Comparison of ENCODE assay signal across 15 cellular contexts in the genomic region with DNA sequence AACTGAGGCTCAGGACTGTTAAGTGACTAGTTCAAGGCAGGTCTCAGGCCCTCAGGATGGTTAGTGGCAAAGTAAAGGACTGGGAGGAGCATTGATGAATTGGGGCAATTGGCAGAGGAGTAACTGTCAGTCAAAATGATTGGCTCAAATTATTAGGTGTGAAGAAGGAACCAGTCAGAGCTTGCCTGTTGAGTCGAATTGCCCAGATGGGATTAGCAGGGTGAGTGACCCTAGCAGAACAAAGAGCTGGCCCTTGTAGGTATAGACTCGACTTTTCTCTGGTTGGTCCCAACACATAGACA. TPM values are rescaled to one million over a fixed set of nuclear protein-coding genes. Genes with fewer than 3 reads are reported as not detected.
DNase-seq lines count a peak whose midpoint lies in the region; ATAC-seq, FAIRE-seq and TF ChIP-seq lines count a peak whose summit lies in the region.
"Had no signal": no experiment of that assay in that cellular context is flagged by ENCODE, and none has a peak within 500 bp of the region (broad histone marks: within the 10 kb centered on the region; RNA-seq: fewer than 3 reads in every experiment).

No MANE protein-coding gene starts in this region.

- peaks cover 11% of the 10 kb centered on the region; the same call in 1 of the 2 replicates for H3F3A ChIP-seq in GM23338 (replicated peaks; ENCODE audit: low read depth)

- no peak overlapping the region for H3K4ac ChIP-seq in H1 (replicated peaks; ENCODE audit: insufficient read length, low read depth, low read length)

- no peak overlapping the region for H3K14ac ChIP-seq in H1 (ENCODE audit: insufficient read length)

- TF ChIP-seq RAD21 in H1 (IDR thresholded peaks at IDR 0.05 in 1 of 2, conservative IDR thresholded peaks at IDR 0.05 in 1 of 2; ENCODE audit: low read depth in 2 of 2, low read length in 2 of 2), result no peak

- H3K79me2 ChIP-seq in GM23338 (replicated peaks; ENCODE audit: insufficient read depth) (peaks cover 32% of the 10 kb centered on the region), H1 (ENCODE audit: control insufficient read depth in 1 of 2, insufficient read depth in 2 of 2, low read length in 2 of 2) (peaks cover 18 to 30% of the 10 kb centered on the region in 2 experiments)

- DNase-seq in GM23338 (ENCODE audit: low spot score) (no peak), RWPE2 (ENCODE audit: low spot score) (no peak), H1 (ENCODE audit: low read depth in 1 of 2, low spot score in 2 of 2) (no peak), inferior parietal cortex (ENCODE audit: extremely low spot score) (no peak)
- DNase-seq in stimulated activated CD4-positive, alpha-beta T cell treated with anti-CD3 and anti-CD28 coated beads, Interleukin-4, amount 100 ng/mL, for 24 hours, result no peak
- DNase-seq: activated CD4-positive, CD25-positive, alpha-beta regulatory T cell; esophagus squamous epithelium; Kasumi-1; tibial artery had no signal

- H3K4me1 Mint-ChIP-seq in GM23338 (peaks cover 34% of the 10 kb centered on the region), nephron (peaks cover 24% of the 10 kb centered on the region)

- peak overlapping the region; percentile 100 for H3K27ac ChIP-seq in GM23338 (ENCODE audit: low read depth)
- H3K27ac ChIP-seq in RWPE2 (ENCODE audit: poor library complexity, severe bottlenecking), result peak overlapping the region; percentile 11
- no peak overlapping the region for H3K27ac ChIP-seq in H1 (ENCODE audit: low read depth, low read length)
- H3K27ac ChIP-seq: HL-60 had no signal

- TF ChIP-seq CTCF in GM23338 (conservative IDR thresholded peaks at IDR 0.05; ENCODE audit: low read depth in 2 of 2), result no peak
- no peak for TF ChIP-seq CTCF in RWPE2 (IDR thresholded peaks at IDR 0.05; ENCODE audit: poor library complexity, severe bottlenecking)
- no peak for TF ChIP-seq CTCF in H1 (IDR thresholded peaks at IDR 0.05; ENCODE audit: control extremely low read depth in 1 of 3, insufficient read depth in 1 of 3, low read depth in 1 of 3, low read length in 3 of 3)
- TF ChIP-seq CTCF in nephron (IDR thresholded peaks at IDR 0.05; ENCODE audit: unreplicated experiment in 3 of 3), result no peak

- no peak overlapping the region for H3K56ac ChIP-seq in H1 (replicated peaks; ENCODE audit: insufficient read length, low read depth, low read length)

- no peak for TF ChIP-seq POLR2A in H1 (IDR thresholded peaks at IDR 0.05; ENCODE audit: control extremely low read depth in 1 of 2, low read depth in 2 of 2, low read length in 2 of 2)

- H2BK120ac ChIP-seq in H1 (replicated peaks; ENCODE audit: low read depth, low read length), result no peak overlapping the region

- H4K20me1 ChIP-seq in GM23338 (replicated peaks; ENCODE audit: insufficient read depth), result peaks cover 10% of the 10 kb centered on the region
- peaks cover 0 to 2% of the 10 kb centered on the region in 2 experiments for H4K20me1 ChIP-seq in H1 (replicated peaks in 1 of 2; ENCODE audit: control insufficient read depth in 1 of 2, insufficient read depth in 2 of 2, low read length in 2 of 2)

- CTCF ChIA-PET in H1 (lab: Charles Lee; ENCODE audit: partially characterized antibody), result interaction anchor here (1.2 to 8.1 kb wide), 3 partner anchors 18 to 167 kb away, joined by 3 to 77 read pairs (median 3); no protein-coding TSS in a partner anchor

- no peak overlapping the region for H4K8ac ChIP-seq in H1 (ENCODE audit: extremely low read depth, insufficient read depth, low read length)

- no peak overlapping the region; the same call in 1 of the 2 replicates for H2BK20ac ChIP-seq in H1 (ENCODE audit: low read length)

- H3K9ac ChIP-seq in H1 (replicated peaks in 1 of 4; ENCODE audit: extremely low read depth in 1 of 4, low read depth in 3 of 4, low read length in 3 of 4), result no peak overlapping the region; a peak in 1 of 7 replicates

- H3K18ac ChIP-seq in H1 (ENCODE audit: extremely low read depth, low read length), result peak overlapping the region; percentile 60

- TF ChIP-seq EP300 in H1 (IDR thresholded peaks at IDR 0.05; ENCODE audit: borderline replicate concordance in 1 of 2, low read depth in 2 of 2, low read length in 2 of 2), result no peak

- peaks cover 11% of the 10 kb centered on the region for H3K36me3 ChIP-seq in GM23338 (ENCODE audit: insufficient read depth)
- H3K36me3 ChIP-seq in RWPE2 (ENCODE audit: low read depth), result peaks cover 11% of the 10 kb centered on the region
- peaks cover 3 to 12% (median 10%) of the 10 kb centered on the region in 4 experiments for H3K36me3 ChIP-seq in H1 (ENCODE audit: control insufficient read depth in 2 of 4, insufficient read depth in 4 of 4, low read length in 3 of 4)

- WGBS in H1 (ENCODE audit: extremely low coverage in 1 of 2, insufficient coverage in 1 of 2, insufficient read length in 1 of 2, insufficient replicate concordance in 2 of 2, low coverage in 1 of 2, low lambda C conversion rate in 2 of 2, missing lambda C conversion rate in 1 of 2), 2 experiments, result 65% methylated on average over 2 of the region's 2 CpGs; no CpG with 5 or more reads in 1 of the 2 experiments

- peaks cover 2% of the 10 kb centered on the region; the same call in 1 of the 2 replicates for H3K79me1 ChIP-seq in H1 (ENCODE audit: low read depth, low read length)

- ATAC-seq in GM23338 (no peak), RWPE2 (ENCODE audit: low read depth) (no peak), GM18511 (IDR thresholded peaks at IDR 0.05; ENCODE audit: unreplicated experiment) (no peak), GM21529 (IDR thresholded peaks at IDR 0.05; ENCODE audit: unreplicated experiment) (no peak)

- H3K4me3 ChIP-seq in GM23338 (peak overlapping the region; percentile 88; the same call in 1 of the 2 replicates), RWPE2 (ENCODE audit: severe bottlenecking) (no peak overlapping the region), H1 (ENCODE audit: extremely low read depth in 1 of 4, insufficient read depth in 2 of 4, low read depth in 3 of 4, low read length in 4 of 4) (peak overlapping the region in 1 of 4 experiments; percentile 94; a peak in 2 of 8 replicates)
- H3K4me3 ChIP-seq: esophagus squamous epithelium, tibial artery had no signal

- H3K36me3 Mint-ChIP-seq in GM23338 (ENCODE audit: low read depth) (peaks cover 20% of the 10 kb centered on the region), nephron (ENCODE audit: low read depth) (peaks cover 14% of the 10 kb centered on the region)

- H3K27me3 Mint-ChIP-seq in GM23338 (ENCODE audit: insufficient read depth, low read depth, poor library complexity), result peaks cover 20% of the 10 kb centered on the region
- peaks cover 19% of the 10 kb centered on the region for H3K27me3 Mint-ChIP-seq in nephron (ENCODE audit: low read depth)

- no peak for FAIRE-seq in H1 (lab: Jason Lieb, UNC)
- FAIRE-seq: D721Med, RCC 7860 had no signal

- H3K9me3 ChIP-seq in RWPE2 (ENCODE audit: severe bottlenecking) (no peaks in the 10 kb centered on the region), H1 (ENCODE audit: insufficient read depth in 2 of 2, low read depth in 1 of 2, low read length in 1 of 2) (no peaks in the 10 kb centered on the region)
- H3K9me3 ChIP-seq: esophagus squamous epithelium, tibial artery had no signal

- peak overlapping the region; percentile 94 for H3K4me3 Mint-ChIP-seq in GM23338
- peak overlapping the region; percentile 74 to 87 (median 79) for H3K4me3 Mint-ChIP-seq in nephron

- H2AFZ ChIP-seq in GM23338 (no peak overlapping the region), H1 (ENCODE audit: low read length) (no peak overlapping the region)

- peak overlapping the region; percentile 94 for H3K4me2 ChIP-seq in GM23338
- H3K4me2 ChIP-seq in H1 (ENCODE audit: insufficient read depth in 1 of 2, low read depth in 2 of 2, low read length in 2 of 2), result peak overlapping the region; percentile 68 to 74; a peak in 3 of 4 replicates

- H2BK12ac ChIP-seq in H1 (ENCODE audit: low read depth, low read length), result 0 out of 2 replicates have a peak overlapping the region, but pooled peaks have one; percentile 97

- H3K27me3 ChIP-seq in GM23338 (ENCODE audit: insufficient read depth) (no peaks in the 10 kb centered on the region), RWPE2 (ENCODE audit: insufficient read depth, poor library complexity, severe bottlenecking) (no peaks in the 10 kb centered on the region), H1 (replicated peaks in 1 of 4; ENCODE audit: control insufficient read depth in 3 of 4, extremely low read depth in 1 of 4, insufficient read depth in 3 of 4, low read length in 3 of 4) (no peaks in the 10 kb centered on the region)
- H3K27me3 ChIP-seq: esophagus squamous epithelium, tibial artery had no signal

- peak overlapping the region; percentile 91 for H4K91ac ChIP-seq in H1 (replicated peaks; ENCODE audit: insufficient read length, low read length)

- H2BK5ac ChIP-seq in H1 (ENCODE audit: low read depth, low read length), result peak overlapping the region; percentile 99; the same call in 1 of the 2 replicates

- peaks cover 10% of the 10 kb centered on the region; the same call in 1 of the 2 replicates for H3K23me2 ChIP-seq in H1 (ENCODE audit: low read depth, low read length)

- H3K9me3 Mint-ChIP-seq in GM23338 (no peaks in the 10 kb centered on the region), nephron (no peaks in the 10 kb centered on the region)

- POLR2A ChIA-PET in H1 (lab: Charles Lee; ENCODE audit: partially characterized antibody), result interaction anchor here (0.6 to 14.2 kb wide), 19 partner anchors 8 to 171 kb away, joined by 3 to 139 read pairs (median 7); a partner anchor contains a TSS

- H2AK5ac ChIP-seq in H1 (ENCODE audit: low read depth, low read length), result peak overlapping the region; percentile 18; the same call in 1 of the 2 replicates

- H3K23ac ChIP-seq in H1 (ENCODE audit: insufficient read length), result no peak overlapping the region

- H4K5ac ChIP-seq in H1 (ENCODE audit: insufficient read length, low read depth, low read length), result no peak overlapping the region

- H2BK15ac ChIP-seq in H1 (ENCODE audit: low read length), result peak overlapping the region; percentile 3

- no peaks in the 10 kb centered on the region; the same call in 1 of the 2 replicates for H3K9me2 ChIP-seq in GM23338 (ENCODE audit: insufficient read depth)

- H3K4me1 ChIP-seq in GM23338 (ENCODE audit: insufficient read depth) (peaks cover 28% of the 10 kb centered on the region), RWPE2 (ENCODE audit: insufficient read depth, poor library complexity, severe bottlenecking) (peaks cover 12% of the 10 kb centered on the region), H1 (replicated peaks in 1 of 4; ENCODE audit: control insufficient read depth in 3 of 4, insufficient read depth in 4 of 4, low read length in 3 of 4) (peaks cover 14 to 23% (median 21%) of the 10 kb centered on the region in 4 experiments)

- H3K27ac Mint-ChIP-seq in GM23338, result no peak overlapping the region
- H3K27ac Mint-ChIP-seq in nephron, result peak overlapping the region; percentile 75 to 94 (median 91)

RNA-seq across cellular contexts. Expression of a gene that starts 2.6 kb away (rescaled TPM):
- 85.9 and 106 TPM in 2 replicates for total RNA-seq in GM23338 (2014; rRNA removed; shearing (Covaris generic))
- 82.5 and 96.4 TPM in 2 replicates for polyA plus RNA-seq in GM23338 (2016; fragmentation: Nextera tagmentation; extraction: Ambion mirVana)
- 165 and 168 TPM in 2 replicates for total RNA-seq in H1 (2021; fragmentation: NEBNext Ultra II Directional; extraction: Animal tissue kit (Norgen Biotek cat#: 25700))
- 21.1 and 22.8 TPM in 2 replicates for polyA plus RNA-seq in H1 (2011; rRNA removed)
- polyA plus RNA-seq in H1 (2011; cell fraction: cytosol; rRNA removed), result 25.6 TPM
- 53.7 TPM for polyA plus RNA-seq in H1 (2011; cell fraction: nucleus; rRNA removed)
- 32.3 to 43.6 TPM (median 38.1 TPM) in 4 replicates for polyA plus RNA-seq in H1 (2012, experiment 1 of 2)
- polyA plus RNA-seq in H1 (2012, experiment 2 of 2), result 2.6 TPM
- polyA plus RNA-seq in H1 (2013, experiment 1 of 2), result 29.8 TPM
- 29.7 TPM for polyA plus RNA-seq in H1 (2013, experiment 2 of 2)
- polyA minus RNA-seq in H1 (2011; rRNA and poly(A)+ RNA removed), result 116 and 150 TPM in 2 replicates
- 81.3 TPM for polyA minus RNA-seq in H1 (2011; cell fraction: cytosol; rRNA and poly(A)+ RNA removed)
- polyA minus RNA-seq in H1 (2011; cell fraction: nucleus; rRNA and poly(A)+ RNA removed), result 206 TPM

RNA-seq across cellular contexts. Expression of a gene that starts 44.3 kb away (rescaled TPM):
- 145 and 150 TPM in 2 replicates for total RNA-seq in GM23338 (2014; rRNA removed; shearing (Covaris generic))
- 40.3 and 43.4 TPM in 2 replicates for polyA plus RNA-seq in GM23338 (2016; fragmentation: Nextera tagmentation; extraction: Ambion mirVana)
- total RNA-seq in H1 (2021; fragmentation: NEBNext Ultra II Directional; extraction: Animal tissue kit (Norgen Biotek cat#: 25700)), result 74.3 and 88.4 TPM in 2 replicates
- 61.4 and 90.7 TPM in 2 replicates for polyA plus RNA-seq in H1 (2011; rRNA removed)
- 61.9 TPM for polyA plus RNA-seq in H1 (2011; cell fraction: cytosol; rRNA removed)
- 169 TPM for polyA plus RNA-seq in H1 (2011; cell fraction: nucleus; rRNA removed)
- 32.1 to 76.8 TPM (median 61.9 TPM) in 4 replicates for polyA plus RNA-seq in H1 (2012, experiment 1 of 2)
- 57.5 TPM for polyA plus RNA-seq in H1 (2012, experiment 2 of 2)
- polyA plus RNA-seq in H1 (2013, experiment 1 of 2), result 76.3 TPM
- polyA plus RNA-seq in H1 (2013, experiment 2 of 2), result 74.6 TPM
- 37.9 and 42.9 TPM in 2 replicates for polyA minus RNA-seq in H1 (2011; rRNA and poly(A)+ RNA removed)
- 68.5 TPM for polyA minus RNA-seq in H1 (2011; cell fraction: cytosol; rRNA and poly(A)+ RNA removed)
- polyA minus RNA-seq in H1 (2011; cell fraction: nucleus; rRNA and poly(A)+ RNA removed), result 57.4 TPM
